ENCODE assay signal across 16 cellular contexts in genomic region chr11:19674831-19675230, GRCh38. TPM values are rescaled to one million over a fixed set of nuclear protein-coding genes. Genes with fewer than 3 reads are reported as not detected.
DNase-seq lines count a peak whose midpoint lies in the region; ATAC-seq and TF ChIP-seq lines count a peak whose summit lies in the region.
"Had no signal": no experiment of that assay in that cellular context is flagged by ENCODE, and none has a peak within 500 bp of the region (broad histone marks: within the 10 kb centered on the region; RNA-seq: fewer than 3 reads in every experiment).

No MANE protein-coding gene starts in this region.

- no peaks in the 10 kb centered on the region for H3K79me2 ChIP-seq in Loucy (ENCODE audit: insufficient read depth, low read length)

- H3K9me3 ChIP-seq in BLaER1 (no peaks in the 10 kb centered on the region), Loucy (ENCODE audit: insufficient read depth, low read depth, low read length) (no peaks in the 10 kb centered on the region), esophagus muscularis mucosa (no peaks in the 10 kb centered on the region)
- H3K9me3 ChIP-seq: HAP-1, spleen had no signal

- intact Hi-C loops in esophagus muscularis mucosa (cut with DNase I) (loop anchor here (5.0 kb wide), 1 partner anchor 37 kb away; the partner anchor contains the start of gene NAV2), dorsolateral prefrontal cortex (cut with DNase I) (loop anchor here in 1 of 2 donors (5.0 kb wide), 1 partner anchor 37 kb away; the partner anchor contains the start of gene NAV2)

- no peak for DNase-seq in esophagus muscularis mucosa (ENCODE audit: extremely low spot score)
- no peak for DNase-seq in dorsolateral prefrontal cortex
- DNase-seq: activated CD4-positive, CD25-positive, alpha-beta regulatory T cell; COR-L47; NCI-H1694; NCI-H345; spleen; stimulated activated naive CD4-positive, alpha-beta T cell; T-helper 17 cell had no signal

- H4K20me1 ChIP-seq in BLaER1 (no peaks in the 10 kb centered on the region), Loucy (ENCODE audit: insufficient read depth, low read length, poor library complexity, severe bottlenecking) (no peaks in the 10 kb centered on the region)

- H3F3A ChIP-seq in Loucy (ENCODE audit: low read depth), result peaks cover 3% of the 10 kb centered on the region; the same call in 1 of the 2 replicates

- H3K4me2 ChIP-seq in BLaER1, result peak overlapping the region; percentile 71
- H3K4me2 ChIP-seq in Loucy (ENCODE audit: low read depth, low read length, poor library complexity, severe bottlenecking), result peak overlapping the region; percentile 56

- no peak for TF ChIP-seq CTCF in Loucy (conservative IDR thresholded peaks at IDR 0.05; ENCODE audit: low read length)
- TF ChIP-seq CTCF in esophagus muscularis mucosa (IDR thresholded peaks at IDR 0.05), result no peak
- TF ChIP-seq CTCF in dorsolateral prefrontal cortex (IDR thresholded peaks at IDR 0.05 in 54 of 56, conservative IDR thresholded peaks at IDR 0.05 in 2 of 56; ENCODE audit: low read depth in 1 of 56, partially characterized antibody in 56 of 56), result no peak

- no peaks in the 10 kb centered on the region for H3K9me2 ChIP-seq in Loucy (replicated peaks; ENCODE audit: low read depth, low read length)

- H3K4me1 ChIP-seq in BLaER1, result peaks cover 32% of the 10 kb centered on the region
- peaks cover 60% of the 10 kb centered on the region for H3K4me1 ChIP-seq in Loucy (ENCODE audit: insufficient read depth, low read length, poor library complexity, severe bottlenecking)
- peaks cover 46 to 95% (median 89%) of the 10 kb centered on the region in 4 donors for H3K4me1 ChIP-seq in esophagus muscularis mucosa
- H3K4me1 ChIP-seq in rectal smooth muscle tissue (ENCODE audit: control insufficient read depth, insufficient read depth, low read length), result peaks cover 66% of the 10 kb centered on the region
- H3K4me1 ChIP-seq: HAP-1 had no signal

- H3K36me3 ChIP-seq in BLaER1, result no peaks in the 10 kb centered on the region
- H3K36me3 ChIP-seq in Loucy (ENCODE audit: insufficient read depth, low read length), result no peaks in the 10 kb centered on the region
- no peaks in the 10 kb centered on the region for H3K36me3 ChIP-seq in esophagus muscularis mucosa
- H3K36me3 ChIP-seq in rectal smooth muscle tissue (ENCODE audit: control insufficient read depth, insufficient read depth, low read length), result no peaks in the 10 kb centered on the region
- H3K36me3 ChIP-seq: HAP-1, spleen had no signal

- H3K27me3 ChIP-seq in BLaER1 (no peaks in the 10 kb centered on the region), Loucy (ENCODE audit: insufficient read depth, low read length, poor library complexity, severe bottlenecking) (peaks cover 6% of the 10 kb centered on the region), esophagus muscularis mucosa (no peaks in the 10 kb centered on the region), rectal smooth muscle tissue (ENCODE audit: control insufficient read depth, insufficient read depth, low read length) (no peaks in the 10 kb centered on the region), dorsolateral prefrontal cortex (no peaks in the 10 kb centered on the region)
- H3K27me3 ChIP-seq: spleen had no signal

- no peak for TF ChIP-seq EP300 in esophagus muscularis mucosa (IDR thresholded peaks at IDR 0.05)

- TF ChIP-seq POLR2A in esophagus muscularis mucosa (IDR thresholded peaks at IDR 0.05; ENCODE audit: low read depth), result no peak
- TF ChIP-seq POLR2A in GM18505 (IDR thresholded peaks at IDR 0.05; ENCODE audit: borderline replicate concordance, extremely low read depth, insufficient read depth, insufficient read length), result no peak

- no peak for ATAC-seq in HG02610 (IDR thresholded peaks at IDR 0.05; ENCODE audit: unreplicated experiment)
- no peak for ATAC-seq in GM18505 (IDR thresholded peaks at IDR 0.05; ENCODE audit: unreplicated experiment)
- ATAC-seq in HG03378 (IDR thresholded peaks at IDR 0.05; ENCODE audit: unreplicated experiment), result no peak
- ATAC-seq: T-helper 17 cell had no signal

- H3K27ac ChIP-seq in BLaER1 (no peak overlapping the region), esophagus muscularis mucosa (replicated peaks in 1 of 4) (peak overlapping the region; percentile 85 to 92 (median 90)), rectal smooth muscle tissue (ENCODE audit: low read depth, low read length) (peak overlapping the region; percentile 91), dorsolateral prefrontal cortex (peak overlapping the region in 5 of 59 donors; percentile 39 to 69 (median 51))
- H3K27ac ChIP-seq: spleen had no signal

- H2AFZ ChIP-seq in Loucy (ENCODE audit: low read length), result no peak overlapping the region

- H3K9ac ChIP-seq in BLaER1, result no peak overlapping the region
- H3K9ac ChIP-seq in Loucy (ENCODE audit: low read depth, low read length, poor library complexity, severe bottlenecking), result no peak overlapping the region
- no peak overlapping the region for H3K9ac ChIP-seq in rectal smooth muscle tissue (ENCODE audit: low read length)

- WGBS in esophagus muscularis mucosa, result 81% methylated on average over 3 of the region's 3 CpGs

- H3K4me3 ChIP-seq in BLaER1, result no peak overlapping the region
- H3K4me3 ChIP-seq in Loucy (ENCODE audit: low read length, poor library complexity, severe bottlenecking), result no peak overlapping the region
- H3K4me3 ChIP-seq in esophagus muscularis mucosa, result no peak overlapping the region
- no peak overlapping the region for H3K4me3 ChIP-seq in rectal smooth muscle tissue (ENCODE audit: low read length)
- no peak overlapping the region for H3K4me3 ChIP-seq in dorsolateral prefrontal cortex
- H3K4me3 ChIP-seq: HAP-1, spleen had no signal

RNA-seq across cellular contexts. Expression of gene NAV2, which starts 37.8 kb away (rescaled TPM):
- total RNA-seq in esophagus muscularis mucosa, result 10 to 100 TPM; 21.9 to 57.0 (median 37.5) TPM
- total RNA-seq in dorsolateral prefrontal cortex, result 100 to 1,000 TPM in 5 of 120 experiments, 10 to 100 TPM in 115; 43.9 to 157 (median 68.6) TPM
